In genomic region chr5:172165465-172165864, GRCh38 we compare ENCODE assay signal across 15 cellular contexts. TPM values are rescaled to one million over a fixed set of nuclear protein-coding genes. Genes with fewer than 3 reads are reported as not detected.
DNase-seq lines count a peak whose midpoint lies in the region; ATAC-seq and TF ChIP-seq lines count a peak whose summit lies in the region.
"Had no signal": no experiment of that assay in that cellular context is flagged by ENCODE, and none has a peak within 500 bp of the region (broad histone marks: within the 10 kb centered on the region; RNA-seq: fewer than 3 reads in every experiment).

No MANE protein-coding gene starts in this region.

- peak; percentile 71 for ATAC-seq in GM21360 (IDR thresholded peaks at IDR 0.05; ENCODE audit: unreplicated experiment)
- ATAC-seq in HG03442 (IDR thresholded peaks at IDR 0.05; ENCODE audit: unreplicated experiment), result peak; percentile 74
- no peak for ATAC-seq in lower lobe of right lung
- no peak for ATAC-seq in aorta (ENCODE audit: low FRiP score)
- ATAC-seq: foreskin keratinocyte had no signal

- intact Hi-C loops in lower lobe of right lung (cut with DNase I), result no loop called here
- intact Hi-C loops in aorta (cut with DNase I), result no loop called here

- no peak overlapping the region for H3K4me2 ChIP-seq in Karpas-422 (ENCODE audit: low read depth, low read length, poor library complexity, severe bottlenecking)
- H3K4me2 ChIP-seq: KMS-11 had no signal

- H3K4me1 ChIP-seq in lower lobe of right lung (peaks cover 70% of the 10 kb centered on the region), Karpas-422 (ENCODE audit: low read length) (no peaks in the 10 kb centered on the region), aorta (ENCODE audit: control insufficient read depth in 1 of 2, insufficient read depth in 2 of 2, low read length in 2 of 2) (no peaks in the 10 kb centered on the region)
- H3K4me1 ChIP-seq: foreskin keratinocyte had no signal

- peaks cover 92% of the 10 kb centered on the region for H3K79me2 ChIP-seq in Karpas-422 (ENCODE audit: low read length)

- no peak overlapping the region for H3K4me3 ChIP-seq in lower lobe of right lung
- H3K4me3 ChIP-seq in Karpas-422 (ENCODE audit: low read length), result no peak overlapping the region
- H3K4me3 ChIP-seq in aorta (ENCODE audit: low read length in 2 of 2), result no peak overlapping the region
- H3K4me3 ChIP-seq: coronary artery had no signal

- no peaks in the 10 kb centered on the region for H3K9me2 ChIP-seq in Karpas-422 (replicated peaks; ENCODE audit: insufficient read depth, low read length)

- H3K27ac ChIP-seq in lower lobe of right lung, result peak overlapping the region; percentile 33
- no peak overlapping the region for H3K27ac ChIP-seq in Karpas-422 (ENCODE audit: low read length)
- H3K27ac ChIP-seq in aorta (ENCODE audit: low read depth in 1 of 2, low read length in 2 of 2), result no peak overlapping the region
- H3K27ac ChIP-seq: foreskin keratinocyte, KMS-11 had no signal

- H4K20me1 ChIP-seq in Karpas-422 (ENCODE audit: insufficient read depth, low read depth, low read length), result 0 out of 2 replicates have a peak, but pooled peaks cover 1% of the 10 kb centered on the region

- no peaks in the 10 kb centered on the region for H3K36me3 ChIP-seq in lower lobe of right lung
- H3K36me3 ChIP-seq in Karpas-422 (ENCODE audit: insufficient read depth, low read length), result no peaks in the 10 kb centered on the region
- no peaks in the 10 kb centered on the region for H3K36me3 ChIP-seq in aorta (ENCODE audit: control insufficient read depth in 1 of 2, insufficient read depth in 2 of 2, low read length in 1 of 2)

- WGBS in aorta, 2 donors, result 90 to 94% methylated on average over 7 of the region's 7 CpGs

- H2AFZ ChIP-seq in Karpas-422 (ENCODE audit: low read length), result no peak overlapping the region

- no peaks in the 10 kb centered on the region for H3K9me3 ChIP-seq in lower lobe of right lung
- H3K9me3 ChIP-seq in Karpas-422 (ENCODE audit: low read length), result no peaks in the 10 kb centered on the region
- no peaks in the 10 kb centered on the region for H3K9me3 ChIP-seq in aorta (ENCODE audit: control insufficient read depth, low read length)

- no peak overlapping the region for H3K9ac ChIP-seq in Karpas-422 (ENCODE audit: low read length)
- H3K9ac ChIP-seq: KMS-11 had no signal

- H3K27me3 ChIP-seq in lower lobe of right lung (ENCODE audit: low read depth), result no peaks in the 10 kb centered on the region
- no peaks in the 10 kb centered on the region for H3K27me3 ChIP-seq in Karpas-422 (ENCODE audit: low read length)
- H3K27me3 ChIP-seq in aorta (ENCODE audit: control insufficient read depth in 1 of 2, insufficient read depth in 2 of 2, low read length in 1 of 2), result no peaks in the 10 kb centered on the region
- H3K27me3 ChIP-seq: foreskin keratinocyte had no signal

- in situ Hi-C loops in Caki2 (cut with HindIII; ENCODE audit: low pct_unique_long_range_greater_than_20kb, low sequenced_read_pairs) (no loop called here), GM13977 (cut with MboI; ENCODE audit: low pct_unique_long_range_greater_than_20kb, low sequenced_read_pairs, unreplicated experiment) (no loop called here)

- DNase-seq in Caki2 (ENCODE audit: low read depth) (peak; percentile 18), lower lobe of right lung (no peak), Karpas-422 (no peak), GM13977 (ENCODE audit: low spot score) (no peak), aorta (no peak)
- DNase-seq in activated CD8-positive, alpha-beta memory T cell treated with anti-CD3 and anti-CD28 coated beads, Interleukin-2, amount 50 U/mL, for 48 hours, result no peak
- DNase-seq: foreskin keratinocyte; NCI-H2081 treated with DMSO at 0.1 percent for 48 hours; stimulated activated naive CD4-positive, alpha-beta T cell had no signal

- TF ChIP-seq CTCF in lower lobe of right lung (IDR thresholded peaks at IDR 0.05) (no peak), GM13977 (IDR thresholded peaks at IDR 0.05; ENCODE audit: extremely low read depth, insufficient read depth, missing control alignments) (no peak)

RNA-seq across cellular contexts. Expression of gene STK10, which starts 22.6 kb away (rescaled TPM):
- 4.0 and 8.5 TPM in 2 replicates for total RNA-seq in Caki2 (2014; rRNA removed; shearing (Covaris generic); ENCODE audit: low replicate concordance)
- total RNA-seq in lower lobe of right lung (72.5 TPM), aorta (10 to 100 TPM; 32.5 to 67.7 TPM)
- 24.9 and 48.2 TPM in 2 replicates for total RNA-seq in Karpas-422 (2014; rRNA removed; shearing (Covaris generic); ENCODE audit: low replicate concordance)
- polyA plus RNA-seq in aorta, result 1 to 10 TPM; 4.1 to 5.1 TPM

RNA-seq across cellular contexts. Expression of gene EFCAB9, which starts 28.5 kb away (rescaled TPM):
- total RNA-seq in Caki2 (2014; rRNA removed; shearing (Covaris generic); ENCODE audit: low replicate concordance), result not detected in 2 replicates
- total RNA-seq in lower lobe of right lung (not detected), aorta (not detected)
- total RNA-seq in Karpas-422 (2014; rRNA removed; shearing (Covaris generic); ENCODE audit: low replicate concordance), result not detected in 2 replicates
- not detected for polyA plus RNA-seq in aorta
- total RNA-seq: foreskin keratinocyte, osteoblast had no signal
- polyA plus RNA-seq: adipose tissue, foreskin keratinocyte had no signal

Comparison
In these comparisons a context has a peak if more than half of its experiments do, and no peak if none do; other contexts are left out.
1. ATAC-seq: peak in GM21360 (single experiment) and HG03442 (single experiment); none in lower lobe of right lung (0 of 2) and aorta (single experiment).